Comparison of ENCODE assay signal across 19 cellular contexts in genomic region chr9:20664501-20664900, GRCh38. TPM values are rescaled to one million over a fixed set of nuclear protein-coding genes. Genes with fewer than 3 reads are reported as not detected.
DNase-seq lines count a peak whose midpoint lies in the region; ATAC-seq and TF ChIP-seq lines count a peak whose summit lies in the region.
"Had no signal": no experiment of that assay in that cellular context is flagged by ENCODE, and none has a peak within 500 bp of the region (broad histone marks: within the 10 kb centered on the region; RNA-seq: fewer than 3 reads in every experiment).

No MANE protein-coding gene starts in this region.

- 92% methylated on average over 3 of the region's 3 CpGs for WGBS in hepatocyte (ENCODE audit: low lambda C conversion rate, missing lambda C conversion rate)

- H3K27ac ChIP-seq in iPS-20b (ENCODE audit: low read length) (no peak overlapping the region), OCI-LY7 (ENCODE audit: low read depth, low read length, poor library complexity, severe bottlenecking) (no peak overlapping the region), hepatocyte (no peak overlapping the region), MM.1S (ENCODE audit: low read length) (no peak overlapping the region)
- H3K27ac ChIP-seq: GM23248 had no signal

- H3K4me1 ChIP-seq in HAP-1 (peaks cover 28% of the 10 kb centered on the region), iPS-20b (ENCODE audit: insufficient read depth, low read length) (peaks cover 32% of the 10 kb centered on the region), OCI-LY7 (ENCODE audit: insufficient read depth, low read length, poor library complexity, severe bottlenecking) (no peaks in the 10 kb centered on the region), hepatocyte (ENCODE audit: insufficient read depth) (peaks cover 22% of the 10 kb centered on the region), MM.1S (ENCODE audit: low read length) (peaks cover 4% of the 10 kb centered on the region; the same call in 1 of the 2 replicates)

- H3K4me1 Mint-ChIP-seq in WTC11: peaks cover 39% of the 10 kb centered on the region

- POLR2A ChIA-PET in WTC11 (lab: Charles Lee) (interaction anchor here (1.7 kb wide), 1 partner anchor 20 kb away, joined by 7 read pairs; the partner anchor contains the start of gene FOCAD), OCI-LY7 (lab: Charles Lee) (interaction anchor here (0.6 to 0.7 kb wide), 2 partner anchors 35 to 887 kb away, joined by 3 read pairs; no protein-coding TSS in a partner anchor)

- ATAC-seq in WTC11: peak; percentile 81

- H3K4me3 ChIP-seq in HAP-1 (no peak overlapping the region), iPS-20b (ENCODE audit: low read length) (peak overlapping the region; percentile 35; the same call in 1 of the 2 replicates), OCI-LY7 (ENCODE audit: low read depth, low read length, poor library complexity, severe bottlenecking) (no peak overlapping the region), hepatocyte (no peak overlapping the region), MM.1S (ENCODE audit: low read length) (no peak overlapping the region)
- H3K4me3 ChIP-seq: GM23248 had no signal

- peak; percentile 78 to 83 for DNase-seq in HAP-1 (ENCODE audit: low spot score in 2 of 2)
- DNase-seq in WTC11 (ENCODE audit: low spot score): no peak
- no peak for DNase-seq in OCI-LY7 (ENCODE audit: low spot score)
- no peak for DNase-seq in hepatocyte (ENCODE audit: low spot score)
- DNase-seq in superior temporal gyrus (ENCODE audit: extremely low spot score): no peak
- DNase-seq in MM.1S: no peak
- DNase-seq: ACHN; BE2C; C1 segment of cervical spinal cord; CD4-positive, CD25-positive, alpha-beta regulatory T cell; CD8-positive, alpha-beta memory T cell; COR-L47; DMS 273 treated with DMSO at 0.1 percent for 48 hours; DMS53; DND-41; EL; GM23248; H7 had no signal

- no peak overlapping the region for H3K4me3 Mint-ChIP-seq in WTC11
- H3K4me3 Mint-ChIP-seq: CD4-positive, CD25-positive, alpha-beta regulatory T cell; CD8-positive, alpha-beta memory T cell had no signal

- BruUV-seq in OCI-LY7 (replicated peaks; lab: Mats Ljungman, UMichigan): no TSS peak

- no peaks in the 10 kb centered on the region for H3K9me3 Mint-ChIP-seq in WTC11
- H3K9me3 Mint-ChIP-seq: CD8-positive, alpha-beta memory T cell had no signal

- H3K9me3 ChIP-seq in HAP-1: no peaks in the 10 kb centered on the region
- H3K9me3 ChIP-seq in iPS-20b (ENCODE audit: insufficient read depth, low read depth, low read length): no peaks in the 10 kb centered on the region
- H3K9me3 ChIP-seq in OCI-LY7 (ENCODE audit: low read length): no peaks in the 10 kb centered on the region
- no peaks in the 10 kb centered on the region for H3K9me3 ChIP-seq in hepatocyte (ENCODE audit: low read depth)
- H3K9me3 ChIP-seq in MM.1S (replicated peaks; ENCODE audit: insufficient read depth, low read length): no peaks in the 10 kb centered on the region
- H3K9me3 ChIP-seq: BE2C had no signal

- H2AFZ ChIP-seq in OCI-LY7 (ENCODE audit: low read length) (no peak overlapping the region), hepatocyte (no peak overlapping the region), MM.1S (ENCODE audit: low read length) (no peak overlapping the region)
- H2AFZ ChIP-seq: GM23248 had no signal

- H3K9ac ChIP-seq in iPS-20b (ENCODE audit: low read depth, low read length): no peak overlapping the region
- H3K9ac ChIP-seq in MM.1S (ENCODE audit: low read length): no peak overlapping the region
- H3K9ac ChIP-seq: GM23248 had no signal

- H3K36me3 Mint-ChIP-seq in WTC11: no peaks in the 10 kb centered on the region
- H3K36me3 Mint-ChIP-seq: CD4-positive, CD25-positive, alpha-beta regulatory T cell; CD8-positive, alpha-beta memory T cell had no signal

- CTCF ChIA-PET in WTC11 (lab: Charles Lee): interaction anchor here (0.8 to 1.0 kb wide), 4 partner anchors 22 to 277 kb away, joined by 3 read pairs; no protein-coding TSS in a partner anchor
- CTCF ChIA-PET in OCI-LY7 (lab: Charles Lee; ENCODE audit: unreplicated experiment): no interaction called here

- no peaks in the 10 kb centered on the region for H3F3A ChIP-seq in MM.1S (ENCODE audit: insufficient read depth, low read length)

- TF ChIP-seq CTCF in WTC11 (IDR thresholded peaks at IDR 0.05): no peak
- no peak for TF ChIP-seq CTCF in OCI-LY7 (conservative IDR thresholded peaks at IDR 0.05; ENCODE audit: low read length)
- TF ChIP-seq CTCF in hepatocyte (IDR thresholded peaks at IDR 0.05; ENCODE audit: poor library complexity): no peak
- TF ChIP-seq CTCF in MM.1S (IDR thresholded peaks at IDR 0.05; ENCODE audit: low read length): no peak

- H4K20me1 ChIP-seq in OCI-LY7 (ENCODE audit: insufficient read depth, low read length) (no peaks in the 10 kb centered on the region), hepatocyte (ENCODE audit: insufficient read depth, poor library complexity, severe bottlenecking) (no peaks in the 10 kb centered on the region), MM.1S (ENCODE audit: insufficient read depth, low read length) (no peaks in the 10 kb centered on the region)

- H3K27me3 ChIP-seq in HAP-1 (ENCODE audit: low read depth): no peaks in the 10 kb centered on the region
- H3K27me3 ChIP-seq in iPS-20b (ENCODE audit: insufficient read depth, low read length): no peaks in the 10 kb centered on the region
- H3K27me3 ChIP-seq in hepatocyte: no peaks in the 10 kb centered on the region
- H3K27me3 ChIP-seq in MM.1S (replicated peaks; ENCODE audit: insufficient read depth, low read length): no peaks in the 10 kb centered on the region
- H3K27me3 ChIP-seq: BE2C had no signal

- no peak overlapping the region for H3K27ac Mint-ChIP-seq in WTC11
- H3K27ac Mint-ChIP-seq: CD4-positive, CD25-positive, alpha-beta regulatory T cell; CD8-positive, alpha-beta memory T cell had no signal

- H3K36me3 ChIP-seq in HAP-1 (replicated peaks): no peaks in the 10 kb centered on the region
- H3K36me3 ChIP-seq in iPS-20b (ENCODE audit: insufficient read depth, low read depth, low read length): no peaks in the 10 kb centered on the region
- no peaks in the 10 kb centered on the region for H3K36me3 ChIP-seq in OCI-LY7 (ENCODE audit: insufficient read depth, low read length)
- no peaks in the 10 kb centered on the region for H3K36me3 ChIP-seq in hepatocyte (replicated peaks; ENCODE audit: insufficient read depth, low read depth)
- no peaks in the 10 kb centered on the region for H3K36me3 ChIP-seq in MM.1S (replicated peaks; ENCODE audit: insufficient read depth, low read length)
- H3K36me3 ChIP-seq: BE2C had no signal

- no peaks in the 10 kb centered on the region for H3K27me3 Mint-ChIP-seq in WTC11 (ENCODE audit: low read depth)

- no peaks in the 10 kb centered on the region for H3K79me2 ChIP-seq in OCI-LY7 (ENCODE audit: insufficient read depth, low read depth, low read length)
- peaks cover 87% of the 10 kb centered on the region for H3K79me2 ChIP-seq in hepatocyte
- peaks cover 35% of the 10 kb centered on the region for H3K79me2 ChIP-seq in MM.1S (ENCODE audit: low read length)

- H3K4me2 ChIP-seq in OCI-LY7 (ENCODE audit: low read length): no peak overlapping the region
- no peak overlapping the region for H3K4me2 ChIP-seq in hepatocyte
- no peak overlapping the region for H3K4me2 ChIP-seq in MM.1S (ENCODE audit: low read depth, low read length)

- in situ Hi-C loops in HAP-1 (cut with MboI; ENCODE audit: low sequenced_read_pairs): no loop called here

- H3K9me2 ChIP-seq in OCI-LY7 (ENCODE audit: insufficient read depth, low read length): no peaks in the 10 kb centered on the region
- no peaks in the 10 kb centered on the region for H3K9me2 ChIP-seq in hepatocyte (replicated peaks; ENCODE audit: insufficient read depth)
- H3K9me2 ChIP-seq in MM.1S (replicated peaks; ENCODE audit: insufficient read depth, low read length): no peaks in the 10 kb centered on the region

- intact Hi-C loops in OCI-LY7 (cut with micrococcal nuclease; ENCODE audit: unreplicated experiment): no loop called here

TF ChIP-seq in WTC11, 78 proteins besides CTCF, POLR2A, EP300 and RAD21:
- no peak for TF ChIP-seq SMAD4 (CRISPR knock-in tag; IDR thresholded peaks at IDR 0.05)
- no peak for TF ChIP-seq ZNF425 (CRISPR knock-in tag; conservative IDR thresholded peaks at IDR 0.05)

RNA-seq across cellular contexts. Expression of gene FOCAD, which starts 19.6 kb away (rescaled TPM):
- total RNA-seq in WTC11 (2021): 34.3 to 37.1 TPM (median 36.3 TPM) in 3 replicates
- total RNA-seq in OCI-LY7 (2014; rRNA removed; shearing (Covaris generic)): 12.4 and 13.8 TPM in 2 replicates
- total RNA-seq in OCI-LY7 (2022): 16.6 and 18.5 TPM in 2 replicates
- 54.1 and 55.6 TPM in 2 replicates for total RNA-seq in hepatocyte
- polyA plus RNA-seq in hepatocyte: 16.6 and 21.7 TPM in 2 replicates

RNA-seq across cellular contexts. Expression of gene MLLT3, which starts 42.2 kb away (rescaled TPM):
- total RNA-seq in WTC11 (2021) (7.0 to 11.6 TPM (median 10.0 TPM) in 3 replicates), OCI-LY7 (2022) (9.9 and 10.0 TPM in 2 replicates), hepatocyte (38.3 and 39.2 TPM in 2 replicates)
- 7.1 and 7.8 TPM in 2 replicates for total RNA-seq in OCI-LY7 (2014; rRNA removed; shearing (Covaris generic))
- polyA plus RNA-seq in hepatocyte: 13.6 and 13.7 TPM in 2 replicates

Comparison
In these comparisons a context has a peak if more than half of its experiments do, and no peak if none do; other contexts are left out.
1. DNase-seq: peak in HAP-1 (2 of 2); none in WTC11 (single experiment), OCI-LY7 (single experiment), hepatocyte (single experiment), superior temporal gyrus (single experiment) and MM.1S (single experiment).